8 cellular contexts compared by ENCODE assay signal in the genomic region with DNA sequence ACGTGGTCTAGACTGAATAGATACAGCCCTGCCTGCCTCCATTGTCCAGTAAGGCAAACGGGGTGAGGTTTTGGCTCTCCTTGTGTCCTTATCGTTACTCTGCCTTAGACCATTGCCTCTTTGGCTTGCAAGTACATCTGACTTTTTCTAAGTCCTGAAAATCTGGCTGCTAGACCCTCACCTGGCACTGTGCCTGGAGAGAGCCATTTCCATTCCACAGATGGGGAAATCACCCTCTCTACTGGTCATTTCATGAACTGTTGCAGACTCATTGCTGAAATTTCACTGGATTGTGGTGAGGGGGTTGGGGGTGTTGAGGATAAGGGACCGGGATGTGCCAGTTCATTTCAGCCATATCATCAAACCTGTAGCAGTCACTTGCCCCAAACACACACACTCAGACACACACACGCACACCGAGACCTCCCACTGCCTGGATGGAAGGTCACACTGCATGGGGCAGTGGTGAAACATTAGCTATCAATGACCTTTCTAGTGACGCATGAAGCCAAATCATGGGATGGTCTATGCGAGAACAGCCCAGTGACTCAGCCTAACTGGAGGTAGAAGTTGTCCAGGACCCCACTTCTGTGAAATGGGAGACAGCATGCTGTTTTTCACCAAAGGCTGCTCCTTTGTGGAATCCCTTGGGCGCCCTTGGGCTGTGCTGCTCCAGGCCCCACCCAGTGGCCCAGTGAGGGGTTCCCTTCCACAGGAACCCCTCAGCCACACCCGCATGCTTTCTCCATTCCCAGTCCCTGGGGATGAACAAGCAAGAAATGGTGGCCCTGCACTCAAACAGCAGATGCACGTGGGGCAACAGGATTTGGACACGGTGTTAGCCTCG. TPM values are rescaled to one million over a fixed set of nuclear protein-coding genes. Genes with fewer than 3 reads are reported as not detected.
DNase-seq lines count a peak whose midpoint lies in the region; ATAC-seq and TF ChIP-seq lines count a peak whose summit lies in the region.

No MANE protein-coding gene starts in this region.

- H3K4me3 Mint-ChIP-seq in chondrocyte (ENCODE audit: unreplicated experiment): no peak overlapping the region

- no peaks in the 10 kb centered on the region for H3K27me3 ChIP-seq in effector memory CD4-positive, alpha-beta T cell (replicated peaks; ENCODE audit: control insufficient read depth, insufficient read depth, low read length, poor library complexity, severe bottlenecking)

- peaks cover 8% of the 10 kb centered on the region for H3K4me1 Mint-ChIP-seq in chondrocyte (ENCODE audit: low read depth)

- ATAC-seq in GM21390 (IDR thresholded peaks at IDR 0.05; ENCODE audit: unreplicated experiment): no peak
- no peak for ATAC-seq in GM18909 (IDR thresholded peaks at IDR 0.05; ENCODE audit: poor library complexity, unreplicated experiment)

- peak; percentile 65 for TF ChIP-seq CTCF in chondrocyte (IDR thresholded peaks at IDR 0.05)

- H3K27ac ChIP-seq in effector memory CD4-positive, alpha-beta T cell (ENCODE audit: insufficient read depth, low read length, poor library complexity, severe bottlenecking): no peak overlapping the region

- H3K4me3 ChIP-seq in effector memory CD4-positive, alpha-beta T cell (ENCODE audit: insufficient read depth, low read depth, low read length, poor library complexity, severe bottlenecking): no peak overlapping the region

- H3K4me1 ChIP-seq in effector memory CD4-positive, alpha-beta T cell (ENCODE audit: control insufficient read depth, insufficient read depth, low read length, poor library complexity, severe bottlenecking): no peaks in the 10 kb centered on the region

- H3K27me3 Mint-ChIP-seq in chondrocyte (ENCODE audit: low read depth): peaks cover 5% of the 10 kb centered on the region

- no peaks in the 10 kb centered on the region for H3K9me3 ChIP-seq in effector memory CD4-positive, alpha-beta T cell (ENCODE audit: control insufficient read depth, low read length)

- H3K9me3 Mint-ChIP-seq in chondrocyte (ENCODE audit: low read depth): no peaks in the 10 kb centered on the region

- no peak overlapping the region for H3K27ac Mint-ChIP-seq in chondrocyte (ENCODE audit: unreplicated experiment)

- H3K36me3 ChIP-seq in effector memory CD4-positive, alpha-beta T cell (ENCODE audit: control insufficient read depth, insufficient read depth, low read length): no peaks in the 10 kb centered on the region

- DNase-seq in DMS 273 treated with DMSO at 0.1 percent for 48 hours (lab: John Stamatoyannopoulos, UW): peak; percentile 38
- DNase-seq in LHCN-M2 (ENCODE audit: low read depth): peak; percentile 19
- no peak for DNase-seq in chondrocyte (ENCODE audit: low spot score)
- DNase-seq in midbrain (lab: John Stamatoyannopoulos, UW): peak; percentile 36
- DNase-seq in effector memory CD4-positive, alpha-beta T cell: no peak
- no peak for DNase-seq in activated CD4-positive, CD25-positive, alpha-beta regulatory T cell treated with anti-CD3 and anti-CD28 coated beads, Interleukin-2, amount 50 U/mL, for 72 hours

- no peaks in the 10 kb centered on the region for H3K36me3 Mint-ChIP-seq in chondrocyte (ENCODE audit: low read depth)

RNA-seq across cellular contexts. Expression of a gene that starts 34.9 kb away (rescaled TPM):
- total RNA-seq in LHCN-M2 (2014; rRNA removed) (1.7 and 3.3 TPM in 2 replicates), chondrocyte (2.3 to 2.8 TPM (median 2.8 TPM) in 3 replicates)
- polyA plus RNA-seq in LHCN-M2 (2012): 4.2 TPM

RNA-seq across cellular contexts. Expression of a gene that starts 57.4 kb away (rescaled TPM):
- 4.5 and 6.0 TPM in 2 replicates for total RNA-seq in LHCN-M2 (2014; rRNA removed)
- polyA plus RNA-seq in LHCN-M2 (2012): 1.8 TPM
- total RNA-seq in chondrocyte: 4.4 to 5.4 TPM (median 5.4 TPM) in 3 replicates

Comparison
In these comparisons a context has a peak if more than half of its experiments do, and no peak if none do; other contexts are left out.
1. DNase-seq: peak in DMS 273 treated with DMSO at 0.1 percent for 48 hours (single experiment), LHCN-M2 (single experiment) and midbrain (single experiment); none in chondrocyte (single experiment), effector memory CD4-positive, alpha-beta T cell (0 of 3) and activated CD4-positive, CD25-positive, alpha-beta regulatory T cell treated with anti-CD3 and anti-CD28 coated beads, Interleukin-2, amount 50 U/mL, for 72 hours (single experiment).